18 cellular contexts compared by ENCODE assay signal in the genomic region with DNA sequence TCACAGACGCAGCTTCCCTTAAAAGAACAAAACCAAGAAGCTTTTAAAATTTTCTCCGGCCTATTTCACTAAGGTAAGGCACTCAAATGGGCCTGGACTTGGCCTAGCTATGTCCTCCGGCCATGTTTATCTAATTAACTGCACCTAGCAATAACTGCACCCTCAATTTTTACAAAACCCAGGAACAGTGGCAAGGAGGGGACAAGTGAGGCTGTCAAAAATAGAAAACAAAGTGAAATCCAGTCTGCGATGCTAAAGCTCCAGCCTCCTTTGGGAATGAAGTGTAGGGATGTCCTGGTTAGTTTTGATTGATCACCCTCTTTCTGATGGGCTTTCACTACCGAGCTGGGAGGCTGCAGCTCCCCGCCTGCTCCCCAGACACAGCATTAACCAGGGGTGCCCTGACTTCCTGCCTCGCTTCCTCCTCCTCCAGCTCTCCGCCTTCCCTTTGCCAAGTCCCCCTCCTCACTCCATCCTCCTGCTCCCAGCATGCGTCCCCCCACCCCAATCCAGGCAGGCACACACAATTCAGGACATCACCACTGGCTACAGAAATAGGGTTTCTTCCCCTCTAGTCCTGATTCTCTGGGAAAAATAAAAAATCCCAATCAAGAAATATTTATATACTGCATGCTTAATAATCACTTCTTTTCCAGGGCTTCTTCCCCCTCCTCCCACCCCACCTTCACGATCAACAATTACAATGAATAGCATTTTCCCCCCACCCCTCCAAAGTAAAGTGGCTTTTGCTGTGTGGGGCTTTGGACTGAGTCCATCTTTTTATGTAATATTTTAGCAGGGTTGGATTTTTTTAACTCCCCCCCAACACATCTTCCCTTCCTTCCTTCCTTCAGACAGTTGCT. TPM values are rescaled to one million over a fixed set of nuclear protein-coding genes. Genes with fewer than 3 reads are reported as not detected.
DNase-seq lines count a peak whose midpoint lies in the region; ATAC-seq and TF ChIP-seq lines count a peak whose summit lies in the region.
"Had no signal": no experiment of that assay in that cellular context is flagged by ENCODE, and none has a peak within 500 bp of the region (broad histone marks: within the 10 kb centered on the region; RNA-seq: fewer than 3 reads in every experiment).

No MANE protein-coding gene starts in this region.

- no peaks in the 10 kb centered on the region for H3K36me3 Mint-ChIP-seq in nephron progenitor cell (ENCODE audit: low read depth)
- peaks cover 4% of the 10 kb centered on the region for H3K36me3 Mint-ChIP-seq in activated naive CD4-positive, alpha-beta T cell treated with anti-CD3 and anti-CD28 coated beads for 36 hours (ENCODE audit: low read depth)

- CTCF ChIA-PET in activated naive CD4-positive, alpha-beta T cell treated with anti-CD3 and anti-CD28 coated beads for 36 hours (lab: Charles Lee): interaction anchor here (0.7 to 3.8 kb wide), 10 partner anchors 10 to 472 kb away, joined by 3 to 20 read pairs (median 4); no protein-coding TSS in a partner anchor

- H3K27ac ChIP-seq in HUES48 (ENCODE audit: low read depth, low read length) (no peak overlapping the region), dorsolateral prefrontal cortex (peak overlapping the region; percentile 75 to 100 (median 99))
- H3K27ac ChIP-seq: KMS-11, pancreas had no signal

- H3K36me3 ChIP-seq in HUES48 (ENCODE audit: control insufficient read depth, insufficient read depth, low read length) (no peaks in the 10 kb centered on the region), mucosa of descending colon (ENCODE audit: low read depth) (no peaks in the 10 kb centered on the region)
- H3K36me3 ChIP-seq: pancreas had no signal

- H3K9me3 ChIP-seq in HUES48 (ENCODE audit: control insufficient read depth, insufficient read depth, low read length) (no peaks in the 10 kb centered on the region), mucosa of descending colon (no peaks in the 10 kb centered on the region)
- H3K9me3 ChIP-seq: pancreas had no signal

- peaks cover 84% of the 10 kb centered on the region for H3K4me1 Mint-ChIP-seq in nephron progenitor cell
- H3K4me1 Mint-ChIP-seq in activated naive CD4-positive, alpha-beta T cell treated with anti-CD3 and anti-CD28 coated beads for 36 hours (ENCODE audit: low read depth): peaks cover 31% of the 10 kb centered on the region

- TF ChIP-seq CTCF in dorsolateral prefrontal cortex (IDR thresholded peaks at IDR 0.05 in 54 of 56, conservative IDR thresholded peaks at IDR 0.05 in 2 of 56; ENCODE audit: low read depth in 1 of 56, partially characterized antibody in 56 of 56): peak in 2 of 56 donors; percentile 3 to 9
- no peak for TF ChIP-seq CTCF in nephron progenitor cell (IDR thresholded peaks at IDR 0.05)
- no peak for TF ChIP-seq CTCF in mucosa of descending colon (IDR thresholded peaks at IDR 0.05)

- H3K9ac ChIP-seq in HUES48 (ENCODE audit: low read depth, low read length): no peak overlapping the region
- H3K9ac ChIP-seq: KMS-11 had no signal

- H3K4me1 ChIP-seq in HUES48 (ENCODE audit: control insufficient read depth, insufficient read depth, low read length) (peaks cover 68% of the 10 kb centered on the region), mucosa of descending colon (ENCODE audit: low read depth) (peaks cover 23% of the 10 kb centered on the region)

- H3K4me3 Mint-ChIP-seq in nephron progenitor cell: peak overlapping the region; percentile 86
- no peak overlapping the region for H3K4me3 Mint-ChIP-seq in activated naive CD4-positive, alpha-beta T cell treated with anti-CD3 and anti-CD28 coated beads for 36 hours
- H3K4me3 Mint-ChIP-seq: activated naive CD4-positive, alpha-beta T cell treated with anti-CD3 and anti-CD28 coated beads, Interleukin-2, amount 10 ng/mL, durations not matched to agents 7 days and 5 days had no signal

- no peak overlapping the region for H3K27ac Mint-ChIP-seq in nephron progenitor cell
- no peak overlapping the region for H3K27ac Mint-ChIP-seq in activated naive CD4-positive, alpha-beta T cell treated with anti-CD3 and anti-CD28 coated beads for 36 hours
- H3K27ac Mint-ChIP-seq: activated naive CD4-positive, alpha-beta T cell treated with anti-CD3 and anti-CD28 coated beads, Interleukin-2, amount 10 ng/mL, durations not matched to agents 7 days and 5 days; stimulated activated naive CD8-positive, alpha-beta T cell treated with anti-CD3 and anti-CD28 coated beads, Interleukin-15, amount 100 ng/mL, for 72 hours had no signal

- in situ Hi-C loops in G401 (cut with HindIII; ENCODE audit: low sequenced_read_pairs): no loop called here

- H3K27me3 ChIP-seq in HUES48 (ENCODE audit: control insufficient read depth, insufficient read depth, low read length) (peaks cover 91% of the 10 kb centered on the region), dorsolateral prefrontal cortex (peaks cover 0 to 13% (median 0%) of the 10 kb centered on the region in 45 donors)

- intact Hi-C loops in dorsolateral prefrontal cortex (cut with DNase I) (loop anchor here (2.0 to 5.0 kb wide), 4 partner anchors 148 to 420 kb away; no protein-coding TSS in a partner anchor), mucosa of descending colon (cut with DNase I, micrococcal nuclease) (no loop called here)
- intact Hi-C loops in activated naive CD4-positive, alpha-beta T cell treated with anti-CD3 and anti-CD28 coated beads for 36 hours (cut with micrococcal nuclease): loop anchor here (5.0 kb wide), 2 partner anchors 187 to 387 kb away; a partner anchor contains a TSS

- H3K4me3 ChIP-seq in HUES48 (ENCODE audit: low read depth, low read length): peak overlapping the region; percentile 28; the same call in 1 of the 2 replicates
- H3K4me3 ChIP-seq in dorsolateral prefrontal cortex: peak overlapping the region; percentile 26 to 93 (median 80)
- no peak overlapping the region for H3K4me3 ChIP-seq in mucosa of descending colon
- H3K4me3 ChIP-seq: pancreas, smooth muscle cell had no signal

- H3K9me3 Mint-ChIP-seq in nephron progenitor cell: peaks cover 4% of the 10 kb centered on the region
- H3K9me3 Mint-ChIP-seq in activated naive CD4-positive, alpha-beta T cell treated with anti-CD3 and anti-CD28 coated beads for 36 hours: no peaks in the 10 kb centered on the region
- H3K9me3 Mint-ChIP-seq: activated naive CD4-positive, alpha-beta T cell treated with anti-CD3 and anti-CD28 coated beads, Interleukin-2, amount 10 ng/mL, durations not matched to agents 7 days and 5 days; stimulated activated naive CD8-positive, alpha-beta T cell treated with anti-CD3 and anti-CD28 coated beads, Interleukin-15, amount 100 ng/mL, for 72 hours had no signal

- DNase-seq in G401 (ENCODE audit: low spot score): peak; percentile 25
- DNase-seq in dorsolateral prefrontal cortex: peak in 1 of 10 donors; percentile 47
- no peak for DNase-seq in nephron progenitor cell
- DNase-seq in activated naive CD4-positive, alpha-beta T cell treated with anti-CD3 and anti-CD28 coated beads for 36 hours: no peak
- DNase-seq in mucosa of descending colon: no peak
- DNase-seq in DMS53 treated with DMSO at 0.1 percent for 48 hours (lab: John Stamatoyannopoulos, UW; ENCODE audit: unreplicated experiment): no peak
- DNase-seq: activated CD4-positive, CD25-positive, alpha-beta regulatory T cell treated with anti-CD3 and anti-CD28 coated beads, Interleukin-2, amount 50 U/mL, for 72 hours; activated CD8-positive, alpha-beta memory T cell treated with anti-CD3 and anti-CD28 coated beads, Interleukin-2, amount 50 U/mL, for 48 hours; activated naive CD4-positive, alpha-beta T cell treated with anti-CD3 and anti-CD28 coated beads, Interleukin-2, amount 10 ng/mL, durations not matched to agents 7 days and 5 days; foreskin fibroblast; NCI-H1417 treated with DMSO at 0.1 percent for 48 hours; pancreas; stimulated activated naive CD8-positive, alpha-beta T cell treated with anti-CD3 and anti-CD28 coated beads, Interleukin-15, amount 100 ng/mL, for 72 hours had no signal

- H3K27me3 Mint-ChIP-seq in nephron progenitor cell (ENCODE audit: low read depth, poor library complexity): peaks cover 94% of the 10 kb centered on the region
- peaks cover 83% of the 10 kb centered on the region for H3K27me3 Mint-ChIP-seq in activated naive CD4-positive, alpha-beta T cell treated with anti-CD3 and anti-CD28 coated beads for 36 hours (ENCODE audit: low read depth)

- ATAC-seq in HG02798 (IDR thresholded peaks at IDR 0.05; ENCODE audit: poor library complexity, unreplicated experiment) (no peak), mucosa of descending colon (no peak)
- ATAC-seq: stimulated activated naive CD8-positive, alpha-beta T cell treated with anti-CD3 and anti-CD28 coated beads, Interleukin-15, amount 100 ng/mL, for 72 hours had no signal

RNA-seq across cellular contexts. Expression of a gene that starts 3.4 kb away (rescaled TPM):
- total RNA-seq in G401 (2014; rRNA removed; shearing (Covaris generic)): not detected in 2 replicates
- total RNA-seq in dorsolateral prefrontal cortex (100 to 1,000 TPM in 4 of 120 experiments, 10 to 100 TPM in 116; 43.0 to 120 (median 66.2) TPM), mucosa of descending colon (1 to 10 TPM in 1 of 3 donors, under 1 TPM in 2; 0.12 to 1.4 (median 0.14) TPM)
- total RNA-seq in activated naive CD4-positive, alpha-beta T cell treated with anti-CD3 and anti-CD28 coated beads for 36 hours: not detected
- total RNA-seq: mesenteric fat pad, pancreas, smooth muscle cell had no signal

Comparison
In these comparisons a context has a peak if more than half of its experiments do, and no peak if none do; other contexts are left out.
1. RNA of a gene that starts 3.4 kb away (total RNA-seq): 43.0 to 120 TPM in dorsolateral prefrontal cortex; 0.12 to 1.4 TPM in mucosa of descending colon, not detected in G401 and not detected in activated naive CD4-positive, alpha-beta T cell treated with anti-CD3 and anti-CD28 coated beads for 36 hours; every median in the first group is over 10 times any median in the second.
2. intact Hi-C loops: an anchor here in dorsolateral prefrontal cortex (2.0 to 5.0 kb wide) and activated naive CD4-positive, alpha-beta T cell treated with anti-CD3 and anti-CD28 coated beads for 36 hours (5.0 kb wide); none called in mucosa of descending colon.